20 cellular contexts compared by ENCODE assay signal in genomic region chr13:114249062-114249461, GRCh38. TPM values are rescaled to one million over a fixed set of nuclear protein-coding genes. Genes with fewer than 3 reads are reported as not detected.
DNase-seq lines count a peak whose midpoint lies in the region; ATAC-seq and TF ChIP-seq lines count a peak whose summit lies in the region.
"Had no signal": no experiment of that assay in that cellular context is flagged by ENCODE, and none has a peak within 500 bp of the region (broad histone marks: within the 10 kb centered on the region; RNA-seq: fewer than 3 reads in every experiment).

No MANE protein-coding gene starts in this region.

- H3K36me3 ChIP-seq in WERI-Rb-1, result peaks cover 91% of the 10 kb centered on the region
- peaks cover 6% of the 10 kb centered on the region for H3K36me3 ChIP-seq in testis (ENCODE audit: low read depth, missing control alignments)
- H3K36me3 ChIP-seq in aorta (ENCODE audit: control insufficient read depth in 1 of 2, insufficient read depth in 2 of 2, low read length in 1 of 2), result peaks cover 3 to 10% of the 10 kb centered on the region in 2 donors

- H3K27ac Mint-ChIP-seq in activated T-cell treated with anti-CD3 and anti-CD28 coated beads, Interleukin-2, amount 50 U/mL, for 24 hours, result no peak overlapping the region
- H3K27ac Mint-ChIP-seq: CD4-positive, alpha-beta T cell had no signal

- H3K4me1 ChIP-seq in testis, result no peaks in the 10 kb centered on the region
- H3K4me1 ChIP-seq in aorta (ENCODE audit: control insufficient read depth in 1 of 2, insufficient read depth in 2 of 2, low read length in 2 of 2), result no peaks in the 10 kb centered on the region
- H3K4me1 ChIP-seq: BE2C, SJCRH30 had no signal

- intact Hi-C loops in left colon (cut with DNase I, micrococcal nuclease), result no loop called here
- intact Hi-C loops in testis (cut with DNase I; ENCODE audit: low total_unique reads), result no loop called here
- intact Hi-C loops in aorta (cut with DNase I), result no loop called here

- ATAC-seq in left colon (peak; percentile 94), aorta (ENCODE audit: low FRiP score) (no peak)
- ATAC-seq: GM12878 had no signal

- WGBS in testis, 2 donors, result 94 to 98% methylated on average over 7 of the region's 7 CpGs
- 95 to 96% methylated on average over 7 of the region's 7 CpGs for WGBS in aorta, 2 donors

- no peaks in the 10 kb centered on the region for H3K9me3 ChIP-seq in WERI-Rb-1 (ENCODE audit: severe bottlenecking)
- no peaks in the 10 kb centered on the region for H3K9me3 ChIP-seq in testis
- no peaks in the 10 kb centered on the region for H3K9me3 ChIP-seq in aorta (ENCODE audit: control insufficient read depth, low read length)
- H3K9me3 ChIP-seq: BE2C, SJCRH30 had no signal

- H3K27ac ChIP-seq in WERI-Rb-1, result 0 out of 2 replicates have a peak overlapping the region, but pooled peaks have one; percentile 0
- no peak overlapping the region for H3K27ac ChIP-seq in testis
- no peak overlapping the region for H3K27ac ChIP-seq in aorta (ENCODE audit: low read depth in 1 of 2, low read length in 2 of 2)
- H3K27ac ChIP-seq: HL-60, SJCRH30 had no signal

- peak; percentile 69 for TF ChIP-seq CTCF in WERI-Rb-1 (IDR thresholded peaks at IDR 0.05; ENCODE audit: low read depth, low read length)
- TF ChIP-seq CTCF in testis (IDR thresholded peaks at IDR 0.05), result no peak

- H3K4me3 Mint-ChIP-seq in activated T-cell treated with anti-CD3 and anti-CD28 coated beads, Interleukin-2, amount 50 U/mL, for 24 hours, result no peak overlapping the region
- H3K4me3 Mint-ChIP-seq: CD4-positive, alpha-beta T cell had no signal

- H3K4me1 Mint-ChIP-seq in activated T-cell treated with anti-CD3 and anti-CD28 coated beads, Interleukin-2, amount 50 U/mL, for 24 hours (ENCODE audit: low read depth), result peaks cover 3% of the 10 kb centered on the region

- no peaks in the 10 kb centered on the region for H3K9me3 Mint-ChIP-seq in activated T-cell treated with anti-CD3 and anti-CD28 coated beads, Interleukin-2, amount 50 U/mL, for 24 hours
- H3K9me3 Mint-ChIP-seq: CD4-positive, alpha-beta T cell had no signal

- H3K4me3 ChIP-seq in WERI-Rb-1 (ENCODE audit: low read depth, low read length), result no peak overlapping the region
- H3K4me3 ChIP-seq in testis, result no peak overlapping the region
- H3K4me3 ChIP-seq in aorta (ENCODE audit: low read length in 2 of 2), result no peak overlapping the region
- H3K4me3 ChIP-seq: GM12878, SJCRH30 had no signal

- DNase-seq in NCI-H2081 (lab: John Stamatoyannopoulos, UW) (peak; percentile 12 to 37), NCI-H2081 treated with DMSO at 0.1 percent for 48 hours (lab: John Stamatoyannopoulos, UW) (no peak), NCI-H146 treated with DMSO at 0.1 percent for 48 hours (lab: John Stamatoyannopoulos, UW; ENCODE audit: unreplicated experiment) (peak; percentile 89), WERI-Rb-1 (peak; percentile 90), left colon (peak; percentile 37 to 56), testis (no peak), aorta (no peak)
- no peak for DNase-seq in activated T-cell treated with anti-CD3 and anti-CD28 coated beads, Interleukin-2, amount 50 U/mL, for 24 hours
- DNase-seq: 8988T; BE2C; Calu3; CD4-positive, alpha-beta T cell; DND-41; HCEC 1CT; NCI-H1105 treated with DMSO at 0.1 percent for 48 hours; NCI-H2029; NK-92 treated with Interleukin-12 subunit alpha and Interleukin-12 subunit beta, amount 100 ng/mL, for 24 hours; SJCRH30 had no signal

- H3K27me3 ChIP-seq in WERI-Rb-1 (ENCODE audit: insufficient read depth, low read depth, severe bottlenecking) (no peaks in the 10 kb centered on the region), testis (no peaks in the 10 kb centered on the region), aorta (ENCODE audit: control insufficient read depth in 1 of 2, insufficient read depth in 2 of 2, low read length in 1 of 2) (no peaks in the 10 kb centered on the region)
- H3K27me3 ChIP-seq: BE2C, SJCRH30 had no signal

- no peak for TF ChIP-seq POLR2A in testis (IDR thresholded peaks at IDR 0.05)

- H3K27me3 Mint-ChIP-seq in activated T-cell treated with anti-CD3 and anti-CD28 coated beads, Interleukin-2, amount 50 U/mL, for 24 hours, result no peaks in the 10 kb centered on the region
- H3K27me3 Mint-ChIP-seq: CD4-positive, alpha-beta T cell had no signal

- peaks cover 95% of the 10 kb centered on the region for H3K36me3 Mint-ChIP-seq in activated T-cell treated with anti-CD3 and anti-CD28 coated beads, Interleukin-2, amount 50 U/mL, for 24 hours (ENCODE audit: low read depth)

RNA-seq across cellular contexts. Expression of gene CDC16, which starts 14.4 kb away (rescaled TPM):
- 10 to 100 TPM; 44.5 to 45.1 TPM for total RNA-seq in left colon
- 100 to 1,000 TPM in 1 of 2 donors, 10 to 100 TPM in 1; 88.1 to 110 TPM for total RNA-seq in testis
- 96.8 TPM for polyA plus RNA-seq in testis (ENCODE audit: insufficient read depth, low read depth, low replicate concordance)
- 10 to 100 TPM; 47.5 to 65.2 TPM for total RNA-seq in aorta
- 10 to 100 TPM; 31.1 to 86.9 TPM for polyA plus RNA-seq in aorta

RNA-seq across cellular contexts. Expression of gene UPF3A, which starts 32.3 kb away (rescaled TPM):
- total RNA-seq in left colon, result 10 to 100 TPM; 29.0 to 32.6 TPM
- 100 to 1,000 TPM in 1 of 2 donors, 10 to 100 TPM in 1; 88.0 to 112 TPM for total RNA-seq in testis
- polyA plus RNA-seq in testis (ENCODE audit: insufficient read depth, low read depth, low replicate concordance), result 96.7 TPM
- total RNA-seq in aorta, result 10 to 100 TPM; 40.5 to 62.2 TPM
- polyA plus RNA-seq in aorta, result 100 to 1,000 TPM in 1 of 2 donors, 10 to 100 TPM in 1; 56.3 to 110 TPM

Comparison
In these comparisons a context has a peak if more than half of its experiments do, and no peak if none do; other contexts are left out.
1. DNase-seq: peak in NCI-H2081 (2 of 2), NCI-H146 treated with DMSO at 0.1 percent for 48 hours (single experiment), WERI-Rb-1 (single experiment) and left colon (2 of 2); none in NCI-H2081 treated with DMSO at 0.1 percent for 48 hours (single experiment), activated T-cell treated with anti-CD3 and anti-CD28 coated beads, Interleukin-2, amount 50 U/mL, for 24 hours (single experiment), testis (single experiment) and aorta (0 of 2).